10 cellular contexts compared by ENCODE assay signal in genomic region chr7:114916261-114916892, GRCh38. TPM values are rescaled to one million over a fixed set of nuclear protein-coding genes. Genes with fewer than 3 reads are reported as not detected.
DNase-seq lines count a peak whose midpoint lies in the region; ATAC-seq lines count a peak whose summit lies in the region.
"Had no signal": no experiment of that assay in that cellular context is flagged by ENCODE, and none has a peak within 500 bp of the region (broad histone marks: within the 10 kb centered on the region; RNA-seq: fewer than 3 reads in every experiment).

No MANE protein-coding gene starts in this region.

- peak; percentile 87 for ATAC-seq in HG02852 (IDR thresholded peaks at IDR 0.05; ENCODE audit: unreplicated experiment)
- peak; percentile 91 for ATAC-seq in stimulated activated memory B cell treated with anti-CD40 and anti-IgM and Interleukin-4, amounts not matched to agents 10 μg/mL and 1 μg/mL and 100 μg/mL, for 72 hours
- ATAC-seq: K562 had no signal

- peaks cover 2% of the 10 kb centered on the region for H3K36me3 Mint-ChIP-seq in activated CD4-positive, alpha-beta T cell treated with anti-CD3 and anti-CD28 coated beads, Interleukin-2, amount 10 ng/mL, durations not matched to agents 24 days and 14 days (ENCODE audit: low read depth)
- H3K36me3 Mint-ChIP-seq in stimulated activated memory B cell treated with anti-CD40 and anti-IgM and Interleukin-4, amounts not matched to agents 10 μg/mL and 1 μg/mL and 100 μg/mL, for 72 hours, result no peaks in the 10 kb centered on the region

- peak overlapping the region; percentile 99 for H3K27ac Mint-ChIP-seq in activated CD4-positive, alpha-beta T cell treated with anti-CD3 and anti-CD28 coated beads, Interleukin-2, amount 10 ng/mL, durations not matched to agents 24 days and 14 days
- H3K27ac Mint-ChIP-seq in stimulated activated memory B cell treated with anti-CD40 and anti-IgM and Interleukin-4, amounts not matched to agents 10 μg/mL and 1 μg/mL and 100 μg/mL, for 72 hours, result peak overlapping the region; percentile 99

- H3K27me3 Mint-ChIP-seq in activated CD4-positive, alpha-beta T cell treated with anti-CD3 and anti-CD28 coated beads, Interleukin-2, amount 10 ng/mL, durations not matched to agents 24 days and 14 days, result no peaks in the 10 kb centered on the region
- H3K27me3 Mint-ChIP-seq in stimulated activated memory B cell treated with anti-CD40 and anti-IgM and Interleukin-4, amounts not matched to agents 10 μg/mL and 1 μg/mL and 100 μg/mL, for 72 hours, result no peaks in the 10 kb centered on the region

- peak overlapping the region; percentile 62 for H3K4me3 Mint-ChIP-seq in activated CD4-positive, alpha-beta T cell treated with anti-CD3 and anti-CD28 coated beads, Interleukin-2, amount 10 ng/mL, durations not matched to agents 24 days and 14 days
- H3K4me3 Mint-ChIP-seq in stimulated activated memory B cell treated with anti-CD40 and anti-IgM and Interleukin-4, amounts not matched to agents 10 μg/mL and 1 μg/mL and 100 μg/mL, for 72 hours, result peak overlapping the region; percentile 60

- peaks cover 11% of the 10 kb centered on the region for H3K9me3 Mint-ChIP-seq in activated CD4-positive, alpha-beta T cell treated with anti-CD3 and anti-CD28 coated beads, Interleukin-2, amount 10 ng/mL, durations not matched to agents 24 days and 14 days
- no peaks in the 10 kb centered on the region for H3K9me3 Mint-ChIP-seq in stimulated activated memory B cell treated with anti-CD40 and anti-IgM and Interleukin-4, amounts not matched to agents 10 μg/mL and 1 μg/mL and 100 μg/mL, for 72 hours

- intact Hi-C loops in activated CD4-positive, alpha-beta T cell treated with anti-CD3 and anti-CD28 coated beads, Interleukin-2, amount 10 ng/mL, durations not matched to agents 24 days and 14 days (cut with micrococcal nuclease), result loop anchor here (1.0 to 5.0 kb wide), 7 partner anchors 14 to 199 kb away; no protein-coding TSS in a partner anchor

- peak; percentile 46 for DNase-seq in activated T-cell treated with anti-CD3 and anti-CD28 coated beads for 24 hours (ENCODE audit: low read depth)
- DNase-seq in activated T-cell treated with anti-CD3 and anti-CD28 coated beads, Interleukin-2, amount 50 U/mL, for 1 hour, result no peak
- DNase-seq in activated CD4-positive, alpha-beta T cell treated with anti-CD3 and anti-CD28 coated beads, Interleukin-2, amount 10 ng/mL, durations not matched to agents 24 days and 14 days, result peak; percentile 72
- no peak for DNase-seq in kidney glomerular epithelial cell (lab: John Stamatoyannopoulos, UW)
- no peak for DNase-seq in NCI-H510A treated with DMSO at 0.1 percent for 48 hours (lab: John Stamatoyannopoulos, UW)
- no peak for DNase-seq in amygdala (lab: John Stamatoyannopoulos, UW)
- DNase-seq: transverse colon had no signal

- H3K4me1 Mint-ChIP-seq in activated CD4-positive, alpha-beta T cell treated with anti-CD3 and anti-CD28 coated beads, Interleukin-2, amount 10 ng/mL, durations not matched to agents 24 days and 14 days, result peaks cover 49% of the 10 kb centered on the region
- H3K4me1 Mint-ChIP-seq in stimulated activated memory B cell treated with anti-CD40 and anti-IgM and Interleukin-4, amounts not matched to agents 10 μg/mL and 1 μg/mL and 100 μg/mL, for 72 hours, result peaks cover 68% of the 10 kb centered on the region

RNA-seq across cellular contexts. Expression of gene MDFIC, which starts 5.5 kb away (rescaled TPM):
- total RNA-seq in activated CD4-positive, alpha-beta T cell treated with anti-CD3 and anti-CD28 coated beads, Interleukin-2, amount 10 ng/mL, durations not matched to agents 24 days and 14 days, result 172 and 175 TPM in 2 replicates

Comparison
In these comparisons a context has a peak if more than half of its experiments do, and no peak if none do; other contexts are left out.
1. DNase-seq: peak in activated T-cell treated with anti-CD3 and anti-CD28 coated beads for 24 hours (single experiment) and activated CD4-positive, alpha-beta T cell treated with anti-CD3 and anti-CD28 coated beads, Interleukin-2, amount 10 ng/mL, durations not matched to agents 24 days and 14 days (single experiment); none in activated T-cell treated with anti-CD3 and anti-CD28 coated beads, Interleukin-2, amount 50 U/mL, for 1 hour (single experiment), kidney glomerular epithelial cell (single experiment), NCI-H510A treated with DMSO at 0.1 percent for 48 hours (single experiment) and amygdala (0 of 56).